Comparison of ENCODE assay signal across 8 cellular contexts in genomic region chr9:95425910-95426551, GRCh38.
DNase-seq lines count a peak whose midpoint lies in the region; ATAC-seq and TF ChIP-seq lines count a peak whose summit lies in the region.

No MANE protein-coding gene starts in this region.

- intact Hi-C loops in head of caudate nucleus (cut with DNase I), result no loop called here

- H3K27ac Mint-ChIP-seq in osteocyte (ENCODE audit: unreplicated experiment), result no peak overlapping the region

- peaks cover 3% of the 10 kb centered on the region for H3K36me3 Mint-ChIP-seq in osteocyte (ENCODE audit: unreplicated experiment)

- ATAC-seq in GM21529 (IDR thresholded peaks at IDR 0.05; ENCODE audit: unreplicated experiment) (peak; percentile 48), esophagus mucosa (peak; percentile 27), HG03457 (IDR thresholded peaks at IDR 0.05; ENCODE audit: unreplicated experiment) (no peak)

- no peak for TF ChIP-seq CTCF in AG09309 (IDR thresholded peaks at IDR 0.05; ENCODE audit: control insufficient read depth, insufficient read depth, low read depth, low read length, missing control alignments)
- no peak for TF ChIP-seq CTCF in RWPE1 (conservative IDR thresholded peaks at IDR 0.05; ENCODE audit: low read depth)
- TF ChIP-seq CTCF in osteocyte (IDR thresholded peaks at IDR 0.05), result no peak

- H3K4me1 Mint-ChIP-seq in osteocyte (ENCODE audit: unreplicated experiment), result peaks cover 11% of the 10 kb centered on the region

- CTCF ChIA-PET in RWPE1 (lab: Yijun Ruan, JAX), result interaction anchor here (0.7 kb wide), 2 partner anchors 16 to 243 kb away, joined by 3 to 4 read pairs; no protein-coding TSS in a partner anchor

- no peak for DNase-seq in AG09309 (ENCODE audit: low read depth)
- DNase-seq in RWPE1 (ENCODE audit: low spot score), result peak; percentile 72
- DNase-seq in osteocyte (ENCODE audit: extremely low spot score, unreplicated experiment), result no peak
- DNase-seq in Ammon's horn (ENCODE audit: low spot score), result no peak
- no peak for DNase-seq in head of caudate nucleus

- peaks cover 31% of the 10 kb centered on the region for H3K9me3 Mint-ChIP-seq in osteocyte (ENCODE audit: unreplicated experiment)

- peak overlapping the region; percentile 60 for H3K4me3 Mint-ChIP-seq in osteocyte (ENCODE audit: unreplicated experiment)

- H3K27ac ChIP-seq in RWPE1, result peak overlapping the region; percentile 90

- POLR2A ChIA-PET in RWPE1 (lab: Yijun Ruan, JAX; ENCODE audit: low non-redundant PET), result no interaction called here

- H3K4me3 ChIP-seq in AG09309 (ENCODE audit: control insufficient read depth, low read depth, low read length), result peak overlapping the region; percentile 6

- no peaks in the 10 kb centered on the region for H3K27me3 Mint-ChIP-seq in osteocyte (ENCODE audit: unreplicated experiment)
